Comparison of ENCODE assay signal across 1 cellular context in genomic region chr1:24720152-24720551, GRCh38.
A peak's percentile ranks its signal among the peaks of the same experiment; 100 is the strongest.
TF ChIP-seq lines count a peak whose summit lies in the region.

No MANE protein-coding gene starts in this region.

TF ChIP-seq in SK-N-SH, 30 proteins besides CTCF, POLR2A, EP300 and RAD21 (continued from another document):
- no peak for TF ChIP-seq ELF1 (IDR thresholded peaks at IDR 0.05)
- no peak for TF ChIP-seq MEF2A (IDR thresholded peaks at IDR 0.05; ENCODE audit: borderline replicate concordance, low read depth)
- TF ChIP-seq SMC3 (IDR thresholded peaks at IDR 0.05; ENCODE audit: low read depth, low read length), result no peak
- TF ChIP-seq YY1 (IDR thresholded peaks at IDR 0.05; ENCODE audit: low read depth), result no peak
- peak; percentile 52; the same call in 1 of the 2 replicates for TF ChIP-seq GABPA (IDR thresholded peaks at IDR 0.05; ENCODE audit: low read depth)
- TF ChIP-seq FOXM1 (IDR thresholded peaks at IDR 0.05; ENCODE audit: low read depth), result no peak
- TF ChIP-seq MAX (IDR thresholded peaks at IDR 0.05; ENCODE audit: low read depth), result peak; percentile 21; the same call in 1 of the 2 replicates
- no peak for TF ChIP-seq EZH2phosphoT487 (IDR thresholded peaks at IDR 0.05; ENCODE audit: borderline replicate concordance, low read depth)
- TF ChIP-seq NFIC (IDR thresholded peaks at IDR 0.05; ENCODE audit: borderline replicate concordance), result peak; percentile 24; the same call in 1 of the 2 replicates
- peak; percentile 44; the same call in 1 of the 2 replicates for TF ChIP-seq FOSL2 (IDR thresholded peaks at IDR 0.05; ENCODE audit: borderline replicate concordance, low read depth)
- TF ChIP-seq, protein P1, sequence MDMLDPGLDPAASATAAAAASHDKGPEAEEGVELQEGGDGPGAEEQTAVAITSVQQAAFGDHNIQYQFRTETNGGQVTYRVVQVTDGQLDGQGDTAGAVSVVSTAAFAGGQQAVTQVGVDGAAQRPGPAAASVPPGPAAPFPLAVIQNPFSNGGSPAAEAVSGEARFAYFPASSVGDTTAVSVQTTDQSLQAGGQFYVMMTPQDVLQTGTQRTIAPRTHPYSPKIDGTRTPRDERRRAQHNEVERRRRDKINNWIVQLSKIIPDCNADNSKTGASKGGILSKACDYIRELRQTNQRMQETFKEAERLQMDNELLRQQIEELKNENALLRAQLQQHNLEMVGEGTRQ (IDR thresholded peaks at IDR 0.05; ENCODE audit: borderline replicate concordance, low read depth, low read length), result no peak
- peak; percentile 32; the same call in 1 of the 2 replicates for TF ChIP-seq TCF12 (IDR thresholded peaks at IDR 0.05)
- no peak for TF ChIP-seq RCOR1 (IDR thresholded peaks at IDR 0.05; ENCODE audit: low read length)
